ENCODE assay signal across 24 cellular contexts in the genomic region with DNA sequence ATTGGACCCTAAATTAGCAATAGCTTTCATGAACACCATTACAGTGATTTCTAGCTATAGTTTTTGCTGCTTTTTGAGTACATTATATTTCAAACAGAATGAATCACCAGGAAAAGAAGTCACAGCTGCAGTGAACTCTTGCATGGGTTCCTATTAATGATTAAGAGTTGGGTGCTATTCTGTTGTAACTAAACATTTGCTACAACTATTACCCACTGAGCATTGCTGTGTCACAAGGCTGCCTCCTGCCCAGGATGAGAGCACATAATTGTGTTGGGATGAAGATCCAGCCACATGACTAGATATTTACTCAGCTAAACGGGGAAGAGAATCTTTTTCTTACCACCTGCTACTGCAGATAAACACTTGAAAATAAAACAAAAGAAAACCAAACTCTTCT.
DNase-seq lines count a peak whose midpoint lies in the region; ATAC-seq and FAIRE-seq lines count a peak whose summit lies in the region.
"Had no signal": no experiment of that assay in that cellular context is flagged by ENCODE, and none has a peak within 500 bp of the region (broad histone marks: within the 10 kb centered on the region; RNA-seq: fewer than 3 reads in every experiment).

No MANE protein-coding gene starts in this region.

- CTCF ChIA-PET in activated CD8-positive, alpha-beta T cell treated with anti-CD3 and anti-CD28 coated beads, Interleukin-2, amount 10 ng/mL, durations not matched to agents 7 days and 5 days (lab: Charles Lee): interaction anchor here (0.6 to 1.3 kb wide), 2 partner anchors 26 to 33 kb away, joined by 3 read pairs; no protein-coding TSS in a partner anchor

- ATAC-seq in T-helper 17 cell: no peak
- ATAC-seq in activated CD8-positive, alpha-beta T cell treated with anti-CD3 and anti-CD28 coated beads, Interleukin-2, amount 10 ng/mL, durations not matched to agents 7 days and 5 days: no peak
- ATAC-seq: Panc1 had no signal

- H3K27ac Mint-ChIP-seq in T-helper 17 cell: no peak overlapping the region
- H3K27ac Mint-ChIP-seq in activated CD8-positive, alpha-beta T cell treated with anti-CD3 and anti-CD28 coated beads, Interleukin-2, amount 10 ng/mL, durations not matched to agents 7 days and 5 days: no peak overlapping the region
- H3K27ac Mint-ChIP-seq: dendritic cell treated with granulocyte-macrophage colony-stimulating factor and Interleukin-4, amounts not matched to agents 40 ng/mL and 50 ng/mL, for 4 days had no signal

- H3K9me3 Mint-ChIP-seq in activated CD8-positive, alpha-beta T cell treated with anti-CD3 and anti-CD28 coated beads, Interleukin-2, amount 10 ng/mL, durations not matched to agents 7 days and 5 days (ENCODE audit: insufficient read depth): no peaks in the 10 kb centered on the region

- POLR2A ChIA-PET in activated CD8-positive, alpha-beta T cell treated with anti-CD3 and anti-CD28 coated beads, Interleukin-2, amount 10 ng/mL, durations not matched to agents 7 days and 5 days (lab: Charles Lee): no interaction called here

- no peaks in the 10 kb centered on the region for H3K36me3 Mint-ChIP-seq in T-helper 17 cell (ENCODE audit: low read depth)
- H3K36me3 Mint-ChIP-seq in activated CD8-positive, alpha-beta T cell treated with anti-CD3 and anti-CD28 coated beads, Interleukin-2, amount 10 ng/mL, durations not matched to agents 7 days and 5 days (ENCODE audit: low read depth): no peaks in the 10 kb centered on the region

- peak; percentile 73 for FAIRE-seq in urothelium cell line (lab: Jason Lieb, UNC)
- FAIRE-seq: A204.1, endometrium, keratinocyte, TTC549 had no signal

- DNase-seq in NCI-H187 treated with DMSO at 0.1 percent for 48 hours (lab: John Stamatoyannopoulos, UW): peak; percentile 21
- DNase-seq in NCI-H187 (lab: John Stamatoyannopoulos, UW): no peak
- peak; percentile 77 for DNase-seq in NCI-H1105 treated with DMSO at 0.1 percent for 48 hours (lab: John Stamatoyannopoulos, UW)
- DNase-seq in iris pigment epithelial cell (ENCODE audit: low read depth): peak; percentile 3
- DNase-seq in urothelium cell line (ENCODE audit: low spot score): no peak
- no peak for DNase-seq in T-helper 17 cell
- DNase-seq in activated CD8-positive, alpha-beta T cell treated with anti-CD3 and anti-CD28 coated beads, Interleukin-2, amount 10 ng/mL, durations not matched to agents 7 days and 5 days: no peak
- no peak for DNase-seq in UCSD-AML1 (lab: John Stamatoyannopoulos, UW; ENCODE audit: unreplicated experiment)
- DNase-seq: activated CD4-positive, alpha-beta T cell treated with anti-CD3 and anti-CD28 coated beads for 1 hour; activated gamma-delta T cell; central memory CD4-positive, alpha-beta T cell; IMR-90; mammary epithelial cell; NCI-H1694; NCI-H226; NK-92 treated with Interleukin-12 subunit alpha and Interleukin-12 subunit beta, amount 100 ng/mL, for 24 hours; T-helper 1 cell; transverse colon had no signal

- H3K4me3 Mint-ChIP-seq in T-helper 17 cell: no peak overlapping the region
- no peak overlapping the region for H3K4me3 Mint-ChIP-seq in activated CD8-positive, alpha-beta T cell treated with anti-CD3 and anti-CD28 coated beads, Interleukin-2, amount 10 ng/mL, durations not matched to agents 7 days and 5 days
- H3K4me3 Mint-ChIP-seq: dendritic cell treated with granulocyte-macrophage colony-stimulating factor and Interleukin-4, amounts not matched to agents 40 ng/mL and 50 ng/mL, for 4 days had no signal

- no peaks in the 10 kb centered on the region for H3K9me3 ChIP-seq in T-helper 17 cell (ENCODE audit: control insufficient read depth, low read length, poor library complexity, severe bottlenecking)
- H3K9me3 ChIP-seq: transverse colon had no signal

- H3K4me1 Mint-ChIP-seq in T-helper 17 cell: no peaks in the 10 kb centered on the region
- H3K4me1 Mint-ChIP-seq in activated CD8-positive, alpha-beta T cell treated with anti-CD3 and anti-CD28 coated beads, Interleukin-2, amount 10 ng/mL, durations not matched to agents 7 days and 5 days (ENCODE audit: low read depth): no peaks in the 10 kb centered on the region

- no peaks in the 10 kb centered on the region for H3K27me3 Mint-ChIP-seq in T-helper 17 cell
- peaks cover 3% of the 10 kb centered on the region for H3K27me3 Mint-ChIP-seq in activated CD8-positive, alpha-beta T cell treated with anti-CD3 and anti-CD28 coated beads, Interleukin-2, amount 10 ng/mL, durations not matched to agents 7 days and 5 days (ENCODE audit: low read depth)
- H3K27me3 Mint-ChIP-seq: dendritic cell treated with granulocyte-macrophage colony-stimulating factor and Interleukin-4, amounts not matched to agents 40 ng/mL and 50 ng/mL, for 4 days had no signal

Comparison
In these comparisons a context has a peak if more than half of its experiments do, and no peak if none do; other contexts are left out.
1. DNase-seq: peak in NCI-H187 treated with DMSO at 0.1 percent for 48 hours (single experiment), NCI-H1105 treated with DMSO at 0.1 percent for 48 hours (single experiment) and iris pigment epithelial cell (single experiment); none in NCI-H187 (0 of 2), urothelium cell line (single experiment), T-helper 17 cell (0 of 3), activated CD8-positive, alpha-beta T cell treated with anti-CD3 and anti-CD28 coated beads, Interleukin-2, amount 10 ng/mL, durations not matched to agents 7 days and 5 days (single experiment) and UCSD-AML1 (single experiment).